In the genomic region with DNA sequence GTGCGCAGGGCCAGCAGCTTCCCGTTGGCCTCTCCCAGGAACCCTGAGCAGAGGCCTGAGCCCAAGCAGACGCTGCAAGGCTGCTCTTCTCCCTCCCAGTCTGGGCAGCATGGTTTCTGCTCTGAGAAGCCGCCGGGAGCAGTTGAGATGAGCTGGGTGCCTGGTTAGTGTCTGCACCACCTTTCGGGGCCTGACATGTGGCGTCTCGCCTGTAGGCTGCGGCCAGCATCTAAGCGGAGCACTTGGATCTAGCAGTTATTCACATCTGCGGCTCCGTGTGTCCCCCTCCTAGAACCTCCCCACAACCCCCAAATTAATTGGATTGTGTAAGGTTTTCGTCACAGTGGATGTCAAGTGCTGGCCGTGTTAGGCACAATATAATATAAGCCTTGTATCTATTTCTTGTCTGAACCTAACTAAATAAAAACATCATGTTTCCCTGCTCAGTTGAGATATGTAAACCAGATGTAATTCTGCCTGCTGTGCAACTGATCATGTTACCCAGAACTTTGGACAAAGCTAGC, we compare ENCODE assay signal across 1 cellular context.
TF ChIP-seq lines count a peak whose summit lies in the region.

No MANE protein-coding gene starts in this region.

TF ChIP-seq in GM23338, 12 proteins besides CTCF, POLR2A, EP300 and RAD21 (continued from another document):
- TF ChIP-seq, protein P1, sequence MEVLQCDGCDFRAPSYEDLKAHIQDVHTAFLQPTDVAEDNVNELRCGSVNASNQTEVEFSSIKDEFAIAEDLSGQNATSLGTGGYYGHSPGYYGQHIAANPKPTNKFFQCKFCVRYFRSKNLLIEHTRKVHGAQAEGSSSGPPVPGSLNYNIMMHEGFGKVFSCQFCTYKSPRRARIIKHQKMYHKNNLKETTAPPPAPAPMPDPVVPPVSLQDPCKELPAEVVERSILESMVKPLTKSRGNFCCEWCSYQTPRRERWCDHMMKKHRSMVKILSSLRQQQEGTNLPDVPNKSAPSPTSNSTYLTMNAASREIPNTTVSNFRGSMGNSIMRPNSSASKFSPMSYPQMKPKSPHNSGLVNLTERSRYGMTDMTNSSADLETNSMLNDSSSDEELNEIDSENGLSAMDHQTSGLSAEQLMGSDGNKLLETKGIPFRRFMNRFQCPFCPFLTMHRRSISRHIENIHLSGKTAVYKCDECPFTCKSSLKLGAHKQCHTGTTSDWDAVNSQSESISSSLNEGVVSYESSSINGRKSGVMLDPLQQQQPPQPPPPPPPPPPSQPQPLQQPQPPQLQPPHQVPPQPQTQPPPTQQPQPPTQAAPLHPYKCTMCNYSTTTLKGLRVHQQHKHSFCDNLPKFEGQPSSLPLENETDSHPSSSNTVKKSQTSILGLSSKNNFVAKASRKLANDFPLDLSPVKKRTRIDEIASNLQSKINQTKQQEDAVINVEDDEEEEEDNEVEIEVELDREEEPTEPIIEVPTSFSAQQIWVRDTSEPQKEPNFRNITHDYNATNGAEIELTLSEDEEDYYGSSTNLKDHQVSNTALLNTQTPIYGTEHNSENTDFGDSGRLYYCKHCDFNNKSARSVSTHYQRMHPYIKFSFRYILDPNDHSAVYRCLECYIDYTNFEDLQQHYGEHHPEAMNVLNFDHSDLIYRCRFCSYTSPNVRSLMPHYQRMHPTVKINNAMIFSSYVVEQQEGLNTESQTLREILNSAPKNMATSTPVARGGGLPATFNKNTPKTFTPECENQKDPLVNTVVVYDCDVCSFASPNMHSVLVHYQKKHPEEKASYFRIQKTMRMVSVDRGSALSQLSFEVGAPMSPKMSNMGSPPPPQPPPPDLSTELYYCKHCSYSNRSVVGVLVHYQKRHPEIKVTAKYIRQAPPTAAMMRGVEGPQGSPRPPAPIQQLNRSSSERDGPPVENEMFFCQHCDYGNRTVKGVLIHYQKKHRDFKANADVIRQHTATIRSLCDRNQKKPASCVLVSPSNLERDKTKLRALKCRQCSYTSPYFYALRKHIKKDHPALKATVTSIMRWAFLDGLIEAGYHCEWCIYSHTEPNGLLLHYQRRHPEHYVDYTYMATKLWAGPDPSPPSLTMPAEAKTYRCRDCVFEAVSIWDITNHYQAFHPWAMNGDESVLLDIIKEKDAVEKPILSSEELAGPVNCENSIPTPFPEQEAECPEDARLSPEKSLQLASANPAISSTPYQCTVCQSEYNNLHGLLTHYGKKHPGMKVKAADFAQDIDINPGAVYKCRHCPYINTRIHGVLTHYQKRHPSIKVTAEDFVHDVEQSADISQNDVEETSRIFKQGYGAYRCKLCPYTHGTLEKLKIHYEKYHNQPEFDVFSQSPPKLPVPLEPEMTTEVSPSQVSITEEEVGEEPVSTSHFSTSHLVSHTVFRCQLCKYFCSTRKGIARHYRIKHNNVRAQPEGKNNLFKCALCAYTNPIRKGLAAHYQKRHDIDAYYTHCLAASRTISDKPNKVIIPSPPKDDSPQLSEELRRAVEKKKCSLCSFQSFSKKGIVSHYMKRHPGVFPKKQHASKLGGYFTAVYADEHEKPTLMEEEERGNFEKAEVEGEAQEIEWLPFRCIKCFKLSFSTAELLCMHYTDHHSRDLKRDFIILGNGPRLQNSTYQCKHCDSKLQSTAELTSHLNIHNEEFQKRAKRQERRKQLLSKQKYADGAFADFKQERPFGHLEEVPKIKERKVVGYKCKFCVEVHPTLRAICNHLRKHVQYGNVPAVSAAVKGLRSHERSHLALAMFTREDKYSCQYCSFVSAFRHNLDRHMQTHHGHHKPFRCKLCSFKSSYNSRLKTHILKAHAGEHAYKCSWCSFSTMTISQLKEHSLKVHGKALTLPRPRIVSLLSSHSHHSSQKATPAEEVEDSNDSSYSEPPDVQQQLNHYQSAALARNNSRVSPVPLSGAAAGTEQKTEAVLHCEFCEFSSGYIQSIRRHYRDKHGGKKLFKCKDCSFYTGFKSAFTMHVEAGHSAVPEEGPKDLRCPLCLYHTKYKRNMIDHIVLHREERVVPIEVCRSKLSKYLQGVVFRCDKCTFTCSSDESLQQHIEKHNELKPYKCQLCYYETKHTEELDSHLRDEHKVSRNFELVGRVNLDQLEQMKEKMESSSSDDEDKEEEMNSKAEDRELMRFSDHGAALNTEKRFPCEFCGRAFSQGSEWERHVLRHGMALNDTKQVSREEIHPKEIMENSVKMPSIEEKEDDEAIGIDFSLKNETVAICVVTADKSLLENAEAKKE (CRISPR knock-in tag; IDR thresholded peaks at IDR 0.05), result no peak
- no peak for TF ChIP-seq NANOG (IDR thresholded peaks at IDR 0.05; ENCODE audit: borderline replicate concordance)
- TF ChIP-seq CREB1 (CRISPR knock-in tag; IDR thresholded peaks at IDR 0.05; ENCODE audit: low read depth), result no peak
- no peak for TF ChIP-seq POLR2AphosphoS5 (IDR thresholded peaks at IDR 0.05; ENCODE audit: low read depth)
